Comparison of ENCODE assay signal across 12 cellular contexts in genomic region chr19:2554856-2555255, GRCh38.
A peak's percentile ranks its signal among the peaks of the same experiment; 100 is the strongest.
DNase-seq lines count a peak whose midpoint lies in the region; ATAC-seq, FAIRE-seq and TF ChIP-seq lines count a peak whose summit lies in the region.
"Had no signal": no experiment of that assay in that cellular context is flagged by ENCODE, and none has a peak within 500 bp of the region (broad histone marks: within the 10 kb centered on the region; RNA-seq: fewer than 3 reads in every experiment).

No MANE protein-coding gene starts in this region.

- no peak for FAIRE-seq in H54 (lab: Jason Lieb, UNC)

- WGBS in trophoblast cell (ENCODE audit: extremely low coverage, insufficient coverage, insufficient read length): no CpG with 5 or more reads among the region's 6 CpGs

- H3K27ac Mint-ChIP-seq in brain: peak overlapping the region in 4 of 5 experiments; percentile 67 to 80 (median 72)
- H3K27ac Mint-ChIP-seq: T-helper 2 cell treated with Interferon-gamma antibody and Interleukin-4, amounts not matched to agents 5 μg/mL and 100 μg/mL, for 36 hours had no signal

- no peak for TF ChIP-seq EP300 in Ishikawa (IDR thresholded peaks at IDR 0.05; ENCODE audit: borderline replicate concordance)

- H4K91ac ChIP-seq in trophoblast cell (ENCODE audit: low read depth, low read length): peak overlapping the region; percentile 95

- H3K79me2 ChIP-seq in trophoblast cell (ENCODE audit: control insufficient read depth, insufficient read depth, low read length, poor library complexity): peaks cover 3% of the 10 kb centered on the region

- no peak overlapping the region for H3K4me3 Mint-ChIP-seq in brain
- H3K4me3 Mint-ChIP-seq: CD4-positive, CD25-positive, alpha-beta regulatory T cell; T-helper 2 cell treated with Interferon-gamma antibody and Interleukin-4, amounts not matched to agents 5 μg/mL and 100 μg/mL, for 36 hours had no signal

- H2AK5ac ChIP-seq in trophoblast cell (ENCODE audit: low read length): no peak overlapping the region

- ATAC-seq in HG03280 (IDR thresholded peaks at IDR 0.05; ENCODE audit: unreplicated experiment): no peak
- no peak for ATAC-seq in GM21528 (IDR thresholded peaks at IDR 0.05; ENCODE audit: low FRiP score, unreplicated experiment)

- H2BK5ac ChIP-seq in trophoblast cell (ENCODE audit: low read depth, low read length, poor library complexity): peak overlapping the region; percentile 87

- H3K27me3 Mint-ChIP-seq in brain: peaks cover 3% of the 10 kb centered on the region
- H3K27me3 Mint-ChIP-seq: CD4-positive, CD25-positive, alpha-beta regulatory T cell had no signal

- peak overlapping the region; percentile 80 for H4K8ac ChIP-seq in trophoblast cell (ENCODE audit: low read depth, low read length)

- TF ChIP-seq RAD21 in Ishikawa (IDR thresholded peaks at IDR 0.05; ENCODE audit: low read depth): no peak

- peak overlapping the region; percentile 92 for H2BK120ac ChIP-seq in trophoblast cell (ENCODE audit: insufficient read depth, low read length, poor library complexity)

- no peak overlapping the region for H3K4me3 ChIP-seq in BLaER1
- H3K4me3 ChIP-seq in trophoblast cell (ENCODE audit: low read depth, low read length): no peak overlapping the region

- H3K79me1 ChIP-seq in trophoblast cell (ENCODE audit: low read length): peaks cover 24% of the 10 kb centered on the region

- no peak for TF ChIP-seq CTCF in brain (conservative IDR thresholded peaks at IDR 0.05)

- no peak for TF ChIP-seq POLR2A in H54 (IDR thresholded peaks at IDR 0.05; ENCODE audit: low read depth, low read length)

- no peak overlapping the region for H3K23ac ChIP-seq in trophoblast cell (ENCODE audit: low read length)

- H3K36me3 Mint-ChIP-seq in brain: no peaks in the 10 kb centered on the region
- H3K36me3 Mint-ChIP-seq: CD4-positive, CD25-positive, alpha-beta regulatory T cell had no signal

- no peak overlapping the region for H3K18ac ChIP-seq in trophoblast cell (ENCODE audit: low read length)

- H3K4ac ChIP-seq in trophoblast cell (ENCODE audit: low read depth, low read length): no peak overlapping the region

- no peak overlapping the region for H3K27ac ChIP-seq in BLaER1
- peak overlapping the region; percentile 83 for H3K27ac ChIP-seq in trophoblast cell (ENCODE audit: low read depth, low read length)

- no peak overlapping the region for H3K14ac ChIP-seq in trophoblast cell (ENCODE audit: low read length)

- peaks cover 41% of the 10 kb centered on the region for H3K36me3 ChIP-seq in BLaER1
- H3K36me3 ChIP-seq in trophoblast cell (ENCODE audit: control insufficient read depth in 1 of 2, insufficient read depth in 2 of 2, low read length in 2 of 2): no peaks in the 10 kb centered on the region

- H3K9me3 Mint-ChIP-seq in brain: peaks cover 0 to 3% (median 0%) of the 10 kb centered on the region in 5 experiments
- H3K9me3 Mint-ChIP-seq: CD4-positive, CD25-positive, alpha-beta regulatory T cell; T-helper 2 cell treated with Interferon-gamma antibody and Interleukin-4, amounts not matched to agents 5 μg/mL and 100 μg/mL, for 36 hours had no signal

- H3K4me2 ChIP-seq in BLaER1 (0 out of 2 replicates have a peak overlapping the region, but pooled peaks have one; percentile 58), trophoblast cell (ENCODE audit: low read length) (no peak overlapping the region)

- H3K4me1 Mint-ChIP-seq in brain: peaks cover 17% of the 10 kb centered on the region

- H4K20me1 ChIP-seq in BLaER1: peaks cover 89% of the 10 kb centered on the region

- H3K27me3 ChIP-seq in BLaER1 (no peaks in the 10 kb centered on the region), trophoblast cell (ENCODE audit: insufficient read depth, low read length) (no peaks in the 10 kb centered on the region)

- H3K9me3 ChIP-seq in BLaER1 (no peaks in the 10 kb centered on the region), trophoblast cell (ENCODE audit: insufficient read depth, low read depth, low read length) (no peaks in the 10 kb centered on the region)

- H2AFZ ChIP-seq in trophoblast cell (ENCODE audit: insufficient read depth, low read length, poor library complexity): no peak overlapping the region

- peak overlapping the region; percentile 34 for H2BK12ac ChIP-seq in trophoblast cell (ENCODE audit: low read length)

- H3K4me1 ChIP-seq in BLaER1 (peaks cover 83% of the 10 kb centered on the region), trophoblast cell (ENCODE audit: control insufficient read depth in 1 of 2, insufficient read depth in 2 of 2, low read length in 2 of 2) (peaks cover 16 to 22% of the 10 kb centered on the region in 2 experiments)

- DNase-seq in trophoblast cell: peak in 1 of 2 donors; percentile 70
- no peak for DNase-seq in T-helper 2 cell
- DNase-seq in H54 (ENCODE audit: insufficient read length, low spot score): no peak
- DNase-seq: CD4-positive, CD25-positive, alpha-beta regulatory T cell; hippocampal formation; NCI-H2029 had no signal

- no peak overlapping the region for H4K12ac ChIP-seq in trophoblast cell (ENCODE audit: low read depth, low read length)

- H3K9ac ChIP-seq in BLaER1 (no peak overlapping the region), trophoblast cell (ENCODE audit: low read length) (no peak overlapping the region)

TF ChIP-seq in Ishikawa, 13 proteins besides CTCF, POLR2A, EP300 and RAD21:
- TF ChIP-seq EGR1 (IDR thresholded peaks at IDR 0.05): no peak
- peak; percentile 31; the same call in 1 of the 2 replicates for TF ChIP-seq NFIC (IDR thresholded peaks at IDR 0.05)
